8 cellular contexts compared by ENCODE assay signal in genomic region chr6:106974999-106975698, GRCh38. TPM values are rescaled to one million over a fixed set of nuclear protein-coding genes. Genes with fewer than 3 reads are reported as not detected.
DNase-seq lines count a peak whose midpoint lies in the region; ATAC-seq and TF ChIP-seq lines count a peak whose summit lies in the region.

No MANE protein-coding gene starts in this region.

- H3K4me3 Mint-ChIP-seq in T-cell (peak overlapping the region; percentile 31 to 76 (median 61)), natural killer cell (peak overlapping the region; percentile 53), immature natural killer cell (no peak overlapping the region)

- no peak overlapping the region for H3K27ac Mint-ChIP-seq in T-cell
- H3K27ac Mint-ChIP-seq in natural killer cell, result no peak overlapping the region
- H3K27ac Mint-ChIP-seq in immature natural killer cell, result no peak overlapping the region

- POLR2A ChIA-PET in T-cell (lab: Charles Lee), result no interaction called here

- intact Hi-C loops in natural killer cell (cut with micrococcal nuclease), result loop anchor here (5.0 kb wide), 1 partner anchor 368 kb away; no protein-coding TSS in a partner anchor

- CTCF ChIA-PET in T-cell (lab: Charles Lee), result interaction anchor here in 1 of 2 donors (0.5 kb wide), 1 partner anchor 1447 kb away, joined by 5 read pairs; no protein-coding TSS in a partner anchor

- H3K36me3 Mint-ChIP-seq in T-cell (no peaks in the 10 kb centered on the region), natural killer cell (no peaks in the 10 kb centered on the region), immature natural killer cell (no peaks in the 10 kb centered on the region)

- H3K27me3 Mint-ChIP-seq in T-cell (peaks cover 53 to 67% of the 10 kb centered on the region in 2 donors), natural killer cell (ENCODE audit: low read depth in 2 of 2) (peaks cover 35 to 57% of the 10 kb centered on the region in 2 donors), immature natural killer cell (ENCODE audit: low read depth in 3 of 3) (peaks cover 12 to 38% (median 19%) of the 10 kb centered on the region in 3 donors)

- peak; percentile 14 to 45 (median 36) for ATAC-seq in T-cell (replicated peaks in 1 of 4)
- peak in 1 of 3 donors; percentile 36 for ATAC-seq in natural killer cell
- no peak for ATAC-seq in HG02973 (IDR thresholded peaks at IDR 0.05; ENCODE audit: unreplicated experiment)

- no peak for TF ChIP-seq POLR2A in erythroblast (IDR thresholded peaks at IDR 0.05; ENCODE audit: low read length)

- DNase-seq in DMS153 (lab: John Stamatoyannopoulos, UW) (peak; percentile 30), GM20000 (ENCODE audit: low spot score) (peak; percentile 72), HuH-7.5 (ENCODE audit: low spot score) (peak; percentile 47), T-cell (peak in 1 of 34 experiments; percentile 1), erythroblast (lab: John Stamatoyannopoulos, UW) (peak; percentile 15 to 19), natural killer cell (no peak), immature natural killer cell (no peak)

- peak; percentile 30 for TF ChIP-seq CTCF in GM20000 (IDR thresholded peaks at IDR 0.05; ENCODE audit: extremely low read depth, missing control alignments)
- TF ChIP-seq CTCF in natural killer cell (IDR thresholded peaks at IDR 0.05), result no peak

- H3K9me3 Mint-ChIP-seq in T-cell (no peaks in the 10 kb centered on the region), natural killer cell (no peaks in the 10 kb centered on the region), immature natural killer cell (peaks cover 0 to 2% (median 0%) of the 10 kb centered on the region in 6 donors)

- H3K4me1 Mint-ChIP-seq in T-cell (peaks cover 11 to 20% (median 18%) of the 10 kb centered on the region in 3 donors), natural killer cell (peaks cover 0 to 6% of the 10 kb centered on the region in 2 donors), immature natural killer cell (no peaks in the 10 kb centered on the region)

RNA-seq across cellular contexts. Expression of gene CD24, which starts 0.6 kb away (rescaled TPM):
- 1 to 10 TPM in 3 of 5 donors, under 1 TPM in 2; 0.88 to 6.6 (median 3.4) TPM for total RNA-seq in T-cell
- 1 to 10 TPM in 2 of 3 donors, under 1 TPM in 1; 0.77 to 1.4 (median 1.2) TPM for total RNA-seq in natural killer cell
- under 1 TPM in 2 of 3 donors, not detected in 1; 0.28 to 0.48 TPM for polyA plus RNA-seq in immature natural killer cell

RNA-seq across cellular contexts. Expression of gene MTRES1, which starts 52.9 kb away (rescaled TPM):
- total RNA-seq in T-cell, result 10 to 100 TPM in 4 of 5 donors, 1 to 10 TPM in 1; 8.6 to 17.6 (median 16.1) TPM
- 10 to 100 TPM in 2 of 3 donors, 1 to 10 TPM in 1; 9.4 to 15.3 (median 10.9) TPM for total RNA-seq in natural killer cell
- 10 to 100 TPM in 1 of 3 donors, 1 to 10 TPM in 2; 7.7 to 17.8 (median 7.9) TPM for polyA plus RNA-seq in immature natural killer cell

Comparison
In these comparisons a context has a peak if more than half of its experiments do, and no peak if none do; other contexts are left out.
1. DNase-seq: peak in DMS153 (single experiment), GM20000 (single experiment), HuH-7.5 (single experiment) and erythroblast (2 of 2); none in natural killer cell (single experiment) and immature natural killer cell (0 of 3).
2. H3K4me3 Mint-ChIP-seq: peak in T-cell (3 of 3) and natural killer cell (single experiment); none in immature natural killer cell (0 of 5).